21 cellular contexts compared by ENCODE assay signal in genomic region chr20:48889155-48889790, GRCh38.
"Had no signal": no experiment of that assay in that cellular context is flagged by ENCODE, and none has a peak within 500 bp of the region (broad histone marks: within the 10 kb centered on the region; RNA-seq: fewer than 3 reads in every experiment).

No MANE protein-coding gene starts in this region.

- H3K9me3 Mint-ChIP-seq: activated CD4-positive, alpha-beta T cell treated with anti-CD3 and anti-CD28 coated beads, Interleukin-2, amount 10 ng/mL, durations not matched to agents 24 days and 14 days; activated T-helper 1 cell treated with anti-CD3 and anti-CD28 coated beads, Interleukin-12 subunit alpha, Interleukin-12 subunit beta, Interleukin-2, Interleukin-4 antibody, amounts not matched to agents 30 ng/mL and 10 ng/mL and 1 ng/mL, durations not matched to agents 14 hours and 24 hours and 36 hours; T-helper 2 cell treated with Interferon-gamma antibody and Interleukin-4, amounts not matched to agents 5 μg/mL and 100 μg/mL, for 36 hours had no signal

- H3K27ac Mint-ChIP-seq: activated CD4-positive, alpha-beta T cell treated with anti-CD3 and anti-CD28 coated beads, Interleukin-2, amount 10 ng/mL, durations not matched to agents 24 days and 14 days; activated CD8-positive, alpha-beta memory T cell treated with anti-CD3 and anti-CD28 coated beads, Interleukin-2, amount 10 ng/mL, durations not matched to agents 7 days and 5 days; activated CD8-positive, alpha-beta T cell treated with anti-CD3 and anti-CD28 coated beads for 36 hours; activated naive CD8-positive, alpha-beta T cell treated with anti-CD3 and anti-CD28 coated beads, Interleukin-2, amount 50 U/mL, for 24 hours; activated T-helper 1 cell treated with anti-CD3 and anti-CD28 coated beads, Interleukin-12 subunit alpha, Interleukin-12 subunit beta, Interleukin-2, Interleukin-4 antibody, amounts not matched to agents 30 ng/mL and 10 ng/mL and 1 ng/mL, durations not matched to agents 14 hours and 24 hours and 36 hours; T-helper 2 cell treated with Interferon-gamma antibody and Interleukin-4, amounts not matched to agents 5 μg/mL and 100 μg/mL, for 36 hours had no signal

- H3K4me3 Mint-ChIP-seq: activated CD4-positive, alpha-beta T cell treated with anti-CD3 and anti-CD28 coated beads, Interleukin-2, amount 10 ng/mL, durations not matched to agents 24 days and 14 days; activated CD8-positive, alpha-beta memory T cell treated with anti-CD3 and anti-CD28 coated beads, Interleukin-2, amount 10 ng/mL, durations not matched to agents 7 days and 5 days; activated CD8-positive, alpha-beta T cell treated with anti-CD3 and anti-CD28 coated beads for 36 hours; activated naive CD8-positive, alpha-beta T cell treated with anti-CD3 and anti-CD28 coated beads, Interleukin-2, amount 50 U/mL, for 24 hours; activated T-helper 1 cell treated with anti-CD3 and anti-CD28 coated beads, Interleukin-12 subunit alpha, Interleukin-12 subunit beta, Interleukin-2, Interleukin-4 antibody, amounts not matched to agents 30 ng/mL and 10 ng/mL and 1 ng/mL, durations not matched to agents 14 hours and 24 hours and 36 hours; naive thymus-derived CD4-positive, alpha-beta T cell; neural crest cell; T-helper 2 cell treated with Interferon-gamma antibody and Interleukin-4, amounts not matched to agents 5 μg/mL and 100 μg/mL, for 36 hours had no signal

- H3K36me3 Mint-ChIP-seq: activated CD8-positive, alpha-beta memory T cell treated with anti-CD3 and anti-CD28 coated beads, Interleukin-2, amount 10 ng/mL, durations not matched to agents 7 days and 5 days; naive thymus-derived CD4-positive, alpha-beta T cell had no signal

- ATAC-seq: activated CD4-positive, CD25-positive, alpha-beta regulatory T cell treated with anti-CD3 and anti-CD28 coated beads, Interleukin-2, amount 50 U/mL, for 24 hours; activated CD8-positive, alpha-beta memory T cell treated with anti-CD3 and anti-CD28 coated beads, Interleukin-2, amount 10 ng/mL, durations not matched to agents 7 days and 5 days; activated CD8-positive, alpha-beta T cell treated with anti-CD3 and anti-CD28 coated beads for 36 hours; activated naive CD8-positive, alpha-beta T cell treated with anti-CD3 and anti-CD28 coated beads, Interleukin-2, amount 50 U/mL, for 24 hours; foreskin keratinocyte; left colon; mucosa of descending colon; naive thymus-derived CD4-positive, alpha-beta T cell; stimulated activated naive CD8-positive, alpha-beta T cell treated with anti-CD3 and anti-CD28 coated beads, Interleukin-15, Interleukin-2, amounts not matched to agents 100 U/mL and 50 U/mL, for 24 hours; upper lobe of right lung had no signal

- H3K4me1 Mint-ChIP-seq: activated CD8-positive, alpha-beta memory T cell treated with anti-CD3 and anti-CD28 coated beads, Interleukin-2, amount 10 ng/mL, durations not matched to agents 7 days and 5 days; neural crest cell had no signal

- H3K27me3 Mint-ChIP-seq: activated CD8-positive, alpha-beta T cell treated with anti-CD3 and anti-CD28 coated beads for 36 hours; activated naive CD8-positive, alpha-beta T cell treated with anti-CD3 and anti-CD28 coated beads, Interleukin-2, amount 50 U/mL, for 24 hours had no signal

- DNase-seq: activated CD4-positive, alpha-beta T cell treated with anti-CD3 and anti-CD28 coated beads, Interleukin-2, amount 10 ng/mL, durations not matched to agents 24 days and 14 days; activated CD8-positive, alpha-beta memory T cell treated with anti-CD3 and anti-CD28 coated beads, Interleukin-2, amount 10 ng/mL, durations not matched to agents 7 days and 5 days; activated CD8-positive, alpha-beta T cell treated with anti-CD3 and anti-CD28 coated beads for 36 hours; activated gamma-delta T cell; activated naive CD4-positive, alpha-beta T cell treated with anti-CD3 and anti-CD28 coated beads, Interleukin-2, amount 50 U/mL, for 16 hours; activated naive CD8-positive, alpha-beta T cell treated with anti-CD3 and anti-CD28 coated beads, Interleukin-2, amount 50 U/mL, for 24 hours; cortex of kidney; foreskin keratinocyte; left colon; mesendoderm; mucosa of descending colon; naive thymus-derived CD4-positive, alpha-beta T cell; posterior cingulate gyrus; sigmoid colon; stimulated activated CD4-positive, alpha-beta T cell treated with anti-CD3 and anti-CD28 coated beads, Interleukin-2, amount 100 ng/mL, for 48 hours; stimulated activated naive CD8-positive, alpha-beta T cell treated with anti-CD3 and anti-CD28 coated beads, Interleukin-15, Interleukin-2, amounts not matched to agents 100 U/mL and 50 U/mL, for 24 hours; upper lobe of right lung had no signal
